10 cellular contexts compared by ENCODE assay signal in the genomic region with DNA sequence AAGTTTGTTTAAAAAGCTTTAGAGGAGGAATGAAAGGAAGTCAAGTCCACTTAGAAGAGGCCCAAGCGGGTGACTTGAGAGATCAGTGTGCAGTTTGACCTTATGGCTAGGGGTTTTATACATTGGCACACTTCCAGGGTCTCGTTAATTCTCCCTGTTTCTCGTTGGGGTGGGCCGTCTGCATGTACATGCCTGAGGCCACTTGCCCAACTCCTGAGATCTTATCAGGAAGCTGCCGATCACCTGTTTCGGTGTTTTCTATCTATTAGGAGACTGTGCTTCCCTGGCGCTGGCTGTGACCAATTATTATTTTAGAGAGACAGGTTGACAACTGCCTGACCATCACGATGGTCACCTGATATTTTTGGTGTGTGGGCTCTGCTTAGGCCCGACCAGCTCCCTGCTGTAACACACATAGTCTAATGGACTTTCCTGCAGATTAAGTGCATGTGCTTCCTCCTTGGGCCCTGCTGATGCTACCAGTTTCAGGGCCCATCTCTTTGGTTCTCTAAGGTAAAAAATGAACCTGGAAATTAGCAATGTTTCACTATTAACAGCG. TPM values are rescaled to one million over a fixed set of nuclear protein-coding genes. Genes with fewer than 3 reads are reported as not detected.
A peak's percentile ranks its signal among the peaks of the same experiment; 100 is the strongest.
DNase-seq lines count a peak whose midpoint lies in the region; ATAC-seq and TF ChIP-seq lines count a peak whose summit lies in the region.
"Had no signal": no experiment of that assay in that cellular context is flagged by ENCODE, and none has a peak within 500 bp of the region (broad histone marks: within the 10 kb centered on the region; RNA-seq: fewer than 3 reads in every experiment).

No MANE protein-coding gene starts in this region.

- H3K27me3 ChIP-seq in smooth muscle cell (ENCODE audit: low read depth): no peaks in the 10 kb centered on the region
- H3K27me3 ChIP-seq: right atrium auricular region had no signal

- no peaks in the 10 kb centered on the region for H3K9me3 ChIP-seq in smooth muscle cell (replicated peaks; ENCODE audit: low read depth)

- H3K9me3 Mint-ChIP-seq in activated T-cell treated with anti-CD3 and anti-CD28 coated beads, Interleukin-2, amount 50 U/mL, for 24 hours: peaks cover 2% of the 10 kb centered on the region
- H3K9me3 Mint-ChIP-seq in activated T-cell treated with anti-CD3 and anti-CD28 coated beads, Interleukin-2, amount 50 U/mL, for 4 hours: no peaks in the 10 kb centered on the region

- 54% methylated on average over 10 of the region's 10 CpGs for WGBS in smooth muscle cell (ENCODE audit: low lambda C conversion rate)

- H3K27ac ChIP-seq in smooth muscle cell (ENCODE audit: low read depth): peak overlapping the region; percentile 91
- H3K27ac ChIP-seq: right atrium auricular region, thoracic aorta had no signal

- no peak for DNase-seq in activated T-cell treated with anti-CD3 and anti-CD28 coated beads, Interleukin-2, amount 50 U/mL, for 24 hours
- DNase-seq in activated T-cell treated with anti-CD3 and anti-CD28 coated beads, Interleukin-2, amount 50 U/mL, for 4 hours: no peak
- DNase-seq in amniotic epithelial cell (ENCODE audit: low read depth) (peak; percentile 42), smooth muscle cell (lab: John Stamatoyannopoulos, UW; ENCODE audit: unreplicated experiment) (no peak), RKO (ENCODE audit: low spot score) (no peak)
- DNase-seq in activated CD4-positive, alpha-beta T cell treated with anti-CD3 and anti-CD28 coated beads for 48 hours: no peak
- no peak for DNase-seq in activated CD8-positive, alpha-beta memory T cell treated with anti-CD3 and anti-CD28 coated beads for 24 hours

- H3F3A ChIP-seq in smooth muscle cell (ENCODE audit: low read depth): peaks cover 8% of the 10 kb centered on the region

- peaks cover 8% of the 10 kb centered on the region for H3K4me1 Mint-ChIP-seq in activated T-cell treated with anti-CD3 and anti-CD28 coated beads, Interleukin-2, amount 50 U/mL, for 24 hours (ENCODE audit: low read depth)
- peaks cover 6% of the 10 kb centered on the region for H3K4me1 Mint-ChIP-seq in activated T-cell treated with anti-CD3 and anti-CD28 coated beads, Interleukin-2, amount 50 U/mL, for 4 hours (ENCODE audit: low read depth)

- no peak for TF ChIP-seq CTCF in smooth muscle cell (IDR thresholded peaks at IDR 0.05; ENCODE audit: borderline replicate concordance, insufficient read depth, poor library complexity, severe bottlenecking)

- H3K4me3 ChIP-seq in smooth muscle cell: no peak overlapping the region
- H3K4me3 ChIP-seq: right atrium auricular region, thoracic aorta had no signal

- peak overlapping the region; percentile 63 for H3K9ac ChIP-seq in smooth muscle cell (ENCODE audit: low read depth)

- H3K27me3 Mint-ChIP-seq in activated T-cell treated with anti-CD3 and anti-CD28 coated beads, Interleukin-2, amount 50 U/mL, for 24 hours: peaks cover 5% of the 10 kb centered on the region
- H3K27me3 Mint-ChIP-seq in activated T-cell treated with anti-CD3 and anti-CD28 coated beads, Interleukin-2, amount 50 U/mL, for 4 hours (ENCODE audit: low read depth): no peaks in the 10 kb centered on the region

- peaks cover 12% of the 10 kb centered on the region for H3K4me1 ChIP-seq in smooth muscle cell (ENCODE audit: low read depth)
- H3K4me1 ChIP-seq: right atrium auricular region had no signal

- ATAC-seq in activated T-cell treated with anti-CD3 and anti-CD28 coated beads, Interleukin-2, amount 50 U/mL, for 4 hours: no peak
- ATAC-seq in HG03135 (IDR thresholded peaks at IDR 0.05; ENCODE audit: unreplicated experiment): peak; percentile 40

- H3K4me2 ChIP-seq in smooth muscle cell: peak overlapping the region; percentile 5

- H3K4me3 Mint-ChIP-seq in activated T-cell treated with anti-CD3 and anti-CD28 coated beads, Interleukin-2, amount 50 U/mL, for 24 hours: no peak overlapping the region
- H3K4me3 Mint-ChIP-seq in activated T-cell treated with anti-CD3 and anti-CD28 coated beads, Interleukin-2, amount 50 U/mL, for 4 hours: no peak overlapping the region

- H3K27ac Mint-ChIP-seq in activated T-cell treated with anti-CD3 and anti-CD28 coated beads, Interleukin-2, amount 50 U/mL, for 24 hours: peak overlapping the region; percentile 24

- H3K36me3 ChIP-seq in smooth muscle cell (ENCODE audit: low read depth): no peaks in the 10 kb centered on the region
- H3K36me3 ChIP-seq: right atrium auricular region, thoracic aorta had no signal

- H4K20me1 ChIP-seq in smooth muscle cell (ENCODE audit: low read depth): no peaks in the 10 kb centered on the region

- no peaks in the 10 kb centered on the region for H3K36me3 Mint-ChIP-seq in activated T-cell treated with anti-CD3 and anti-CD28 coated beads, Interleukin-2, amount 50 U/mL, for 24 hours (ENCODE audit: low read depth)
- H3K36me3 Mint-ChIP-seq in activated T-cell treated with anti-CD3 and anti-CD28 coated beads, Interleukin-2, amount 50 U/mL, for 4 hours (ENCODE audit: insufficient read depth): no peaks in the 10 kb centered on the region

- H3K79me2 ChIP-seq in smooth muscle cell (ENCODE audit: low read depth): no peaks in the 10 kb centered on the region

- H2AFZ ChIP-seq in smooth muscle cell (ENCODE audit: low read depth): no peak overlapping the region

RNA-seq across cellular contexts. Expression of gene MSH6, which starts 31.0 kb away (rescaled TPM):
- total RNA-seq in activated T-cell treated with anti-CD3 and anti-CD28 coated beads, Interleukin-2, amount 50 U/mL, for 4 hours: 100 to 1,000 TPM; 164 to 186 (median 166) TPM
- total RNA-seq in smooth muscle cell: 65.2 and 81.3 TPM in 2 replicates
- 45.6 and 48.7 TPM in 2 replicates for polyA plus RNA-seq in smooth muscle cell
